Comparison of ENCODE assay signal across 1 cellular context in genomic region chr6:137810554-137811120, GRCh38.
TF ChIP-seq lines count a peak whose summit lies in the region.

No MANE protein-coding gene starts in this region.

TF ChIP-seq in HepG2, 621 proteins besides CTCF, POLR2A, EP300 and RAD21 (continued from another document and continues in another):
- TF ChIP-seq TERF1 (CRISPR knock-in tag; IDR thresholded peaks at IDR 0.05): no peak
- no peak for TF ChIP-seq NCOA5 (CRISPR knock-in tag; IDR thresholded peaks at IDR 0.05)
- no peak for TF ChIP-seq ZNF614 (CRISPR knock-in tag; IDR thresholded peaks at IDR 0.05; ENCODE audit: borderline replicate concordance)
- no peak for TF ChIP-seq ZNF558 (CRISPR knock-in tag; IDR thresholded peaks at IDR 0.05; ENCODE audit: borderline replicate concordance)
- no peak for TF ChIP-seq CSRNP1 (CRISPR knock-in tag; IDR thresholded peaks at IDR 0.05)
- no peak for TF ChIP-seq MZF1 (CRISPR knock-in tag; IDR thresholded peaks at IDR 0.05; ENCODE audit: borderline replicate concordance)
- TF ChIP-seq ZNF414 (CRISPR knock-in tag; IDR thresholded peaks at IDR 0.05): no peak; the same call in 1 of the 2 replicates
- TF ChIP-seq SMAD1 (CRISPR knock-in tag; IDR thresholded peaks at IDR 0.05; ENCODE audit: borderline replicate concordance, low read depth): no peak
- no peak for TF ChIP-seq KDM5A (IDR thresholded peaks at IDR 0.05; ENCODE audit: borderline replicate concordance, low read length)
- no peak for TF ChIP-seq THAP7 (CRISPR knock-in tag; IDR thresholded peaks at IDR 0.05)
- TF ChIP-seq GATA4 (IDR thresholded peaks at IDR 0.05; ENCODE audit: borderline replicate concordance, low read depth): no peak
- TF ChIP-seq HNF1A (IDR thresholded peaks at IDR 0.05; ENCODE audit: low read depth): peak; percentile 35
- TF ChIP-seq HNF1A (CRISPR knock-in tag; IDR thresholded peaks at IDR 0.05; ENCODE audit: borderline replicate concordance): no peak; the same call in 1 of the 2 replicates
- no peak for TF ChIP-seq ZSCAN22 (CRISPR knock-in tag; IDR thresholded peaks at IDR 0.05)
- TF ChIP-seq SPEN (CRISPR knock-in tag; IDR thresholded peaks at IDR 0.05; ENCODE audit: low read depth): no peak
- no peak for TF ChIP-seq U2AF1 (optimal IDR thresholded peaks at IDR 0.05; ENCODE audit: low read depth, low read length)
- no peak for TF ChIP-seq SETDB1 (CRISPR knock-in tag; IDR thresholded peaks at IDR 0.05; ENCODE audit: borderline replicate concordance)
- no peak for TF ChIP-seq CCDC6 (CRISPR knock-in tag; IDR thresholded peaks at IDR 0.05)
- no peak for TF ChIP-seq ZNF296 (CRISPR knock-in tag; conservative IDR thresholded peaks at IDR 0.05)
- TF ChIP-seq ZSCAN25 (CRISPR knock-in tag; IDR thresholded peaks at IDR 0.05): peak; percentile 69
- peak; percentile 49; the same call in 1 of the 2 replicates for TF ChIP-seq HOXA3 (CRISPR knock-in tag; IDR thresholded peaks at IDR 0.05)
- TF ChIP-seq ASH2L (IDR thresholded peaks at IDR 0.05; ENCODE audit: insufficient read length, low read depth, low read length): peak; percentile 13
- no peak for TF ChIP-seq HNRNPH1 (optimal IDR thresholded peaks at IDR 0.05; ENCODE audit: low read depth, low read length)
- TF ChIP-seq BRF2 (CRISPR knock-in tag; IDR thresholded peaks at IDR 0.05): no peak
- TF ChIP-seq PATZ1 (CRISPR knock-in tag; IDR thresholded peaks at IDR 0.05): 0 out of 2 replicates have a peak, but pooled peaks have one; percentile 37
- TF ChIP-seq ZNF710 (CRISPR knock-in tag; IDR thresholded peaks at IDR 0.05; ENCODE audit: borderline replicate concordance): peak; percentile 88
- TF ChIP-seq ZSCAN29 (CRISPR knock-in tag; conservative IDR thresholded peaks at IDR 0.05): peak; percentile 97
- TF ChIP-seq SMARCC2 (IDR thresholded peaks at IDR 0.05): 0 out of 2 replicates have a peak, but pooled peaks have one; percentile 46
- peak; percentile 50 for TF ChIP-seq BCL6 (CRISPR knock-in tag; IDR thresholded peaks at IDR 0.05)
- no peak for TF ChIP-seq ZFP62 (CRISPR knock-in tag; IDR thresholded peaks at IDR 0.05)
- no peak for TF ChIP-seq ZFY (CRISPR knock-in tag; IDR thresholded peaks at IDR 0.05)
- no peak for TF ChIP-seq ZFP37 (CRISPR knock-in tag; IDR thresholded peaks at IDR 0.05; ENCODE audit: borderline replicate concordance)
- no peak for TF ChIP-seq STAT5B (CRISPR knock-in tag; IDR thresholded peaks at IDR 0.05)
- TF ChIP-seq JUN (CRISPR knock-in tag; IDR thresholded peaks at IDR 0.05): no peak
- TF ChIP-seq ZNF646 (CRISPR knock-in tag; IDR thresholded peaks at IDR 0.05): no peak; the same call in 1 of the 2 replicates
- no peak for TF ChIP-seq E2F5 (CRISPR knock-in tag; conservative IDR thresholded peaks at IDR 0.05)
- TF ChIP-seq ATF5 (CRISPR knock-in tag; IDR thresholded peaks at IDR 0.05; ENCODE audit: low read depth): no peak
